8 cellular contexts compared by ENCODE assay signal in the genomic region with DNA sequence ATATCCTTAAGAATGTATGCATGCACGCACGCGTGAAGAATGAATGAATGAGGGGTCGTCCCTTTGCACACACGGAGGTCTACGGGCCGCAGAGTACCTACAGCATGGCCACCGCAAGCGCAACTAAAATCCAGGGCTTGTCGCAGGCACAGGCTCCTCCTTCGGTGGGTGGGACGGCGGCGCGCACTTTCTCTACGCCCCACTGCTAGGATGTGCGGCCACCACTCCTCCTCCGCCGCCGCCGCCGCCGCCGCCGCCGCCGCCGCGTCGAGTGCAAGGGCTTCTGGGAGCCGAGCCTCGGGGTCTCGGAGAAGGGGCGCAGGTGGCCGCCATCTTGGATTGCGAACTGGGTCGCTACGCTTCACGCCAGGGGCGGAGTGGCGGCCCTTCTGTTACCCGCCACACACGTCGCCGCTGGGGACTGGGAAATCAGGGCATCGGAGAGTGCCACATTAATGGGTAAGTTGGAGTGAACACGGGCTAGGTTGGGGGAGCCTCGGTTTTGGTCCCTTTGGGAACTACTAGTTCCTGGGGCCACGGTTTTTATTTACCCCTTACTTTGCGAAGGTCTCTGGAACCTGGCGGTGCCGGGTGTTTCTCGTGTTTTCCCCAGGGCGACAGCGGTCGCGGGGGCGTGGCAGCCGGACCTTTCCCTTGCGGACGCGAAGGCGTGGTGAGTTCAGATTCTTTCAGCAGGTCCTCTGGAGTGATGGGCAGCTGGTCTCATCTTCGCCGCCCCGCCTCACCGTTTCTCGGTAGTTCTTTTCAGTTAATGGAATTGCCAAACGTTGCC. TPM values are rescaled to one million over a fixed set of nuclear protein-coding genes. Genes with fewer than 3 reads are reported as not detected.
A peak's percentile ranks its signal among the peaks of the same experiment; 100 is the strongest.
DNase-seq lines count a peak whose midpoint lies in the region; ATAC-seq and TF ChIP-seq lines count a peak whose summit lies in the region.

A gene (plus strand): TSS at position 332 of the 793 bp plus-strand sequence. CDS start 124 bp downstream, at position 456.

- H3K4me1 Mint-ChIP-seq in activated B cell treated with CpG ODN at 0.5 μM for 24 hours: peaks cover 39% of the 10 kb centered on the region

- DNase-seq in AG09309 (ENCODE audit: low read depth) (no peak), NCI-H226 (peak; percentile 88), activated B cell treated with CpG ODN at 0.5 μM for 24 hours (peak; percentile 89), islet precursor cell (peak; percentile 97)
- DNase-seq in central memory CD4-positive, alpha-beta T cell: peak; percentile 89
- peak; percentile 87 for DNase-seq in stimulated activated CD4-positive, alpha-beta T cell treated with anti-CD3 and anti-CD28 coated beads, Interleukin-12 subunit alpha, Interleukin-12 subunit beta, amount 100 ng/mL, for 4 hours

- H3K27ac Mint-ChIP-seq in activated B cell treated with CpG ODN at 0.5 μM for 24 hours: peak within 1 kb of the TSS; percentile 99

- H3K36me3 Mint-ChIP-seq in activated B cell treated with CpG ODN at 0.5 μM for 24 hours (ENCODE audit: low read depth): peaks cover 25% of the 10 kb centered on the region

- H3K4me3 Mint-ChIP-seq in activated B cell treated with CpG ODN at 0.5 μM for 24 hours: peak within 1 kb of the TSS; percentile 99

- H3K4me3 ChIP-seq in AG09309 (ENCODE audit: control insufficient read depth, low read depth, low read length): peak within 1 kb of the TSS; percentile 94

- intact Hi-C loops in activated B cell treated with CpG ODN at 0.5 μM for 24 hours (cut with micrococcal nuclease): loop anchor here (1.0 to 5.0 kb wide), 10 partner anchors 9 to 994 kb away; a partner anchor contains a TSS

- TF ChIP-seq CTCF in AG09309 (IDR thresholded peaks at IDR 0.05; ENCODE audit: control insufficient read depth, insufficient read depth, low read depth, low read length, missing control alignments) (no peak), activated B cell treated with CpG ODN at 0.5 μM for 24 hours (IDR thresholded peaks at IDR 0.05) (no peak)

- CTCF ChIA-PET in activated B cell treated with CpG ODN at 0.5 μM for 24 hours (lab: Charles Lee): interaction anchor here (0.8 kb wide), 1 partner anchor 14 kb away, joined by 3 read pairs; no protein-coding TSS in a partner anchor

- POLR2A ChIA-PET in activated B cell treated with CpG ODN at 0.5 μM for 24 hours (lab: Charles Lee): interaction anchor here (0.6 to 2.6 kb wide), 5 partner anchors 13 to 658 kb away, joined by 3 to 28 read pairs (median 6); a partner anchor contains a TSS

- no peaks in the 10 kb centered on the region for H3K27me3 Mint-ChIP-seq in activated B cell treated with CpG ODN at 0.5 μM for 24 hours

- peaks cover 3% of the 10 kb centered on the region for H3K9me3 Mint-ChIP-seq in activated B cell treated with CpG ODN at 0.5 μM for 24 hours

- ATAC-seq in GM19023 (IDR thresholded peaks at IDR 0.05; ENCODE audit: unreplicated experiment): peak; percentile 94
- peak; percentile 98 for ATAC-seq in HG03196 (IDR thresholded peaks at IDR 0.05; ENCODE audit: unreplicated experiment)
- ATAC-seq in activated B cell treated with CpG ODN at 0.5 μM for 24 hours (ENCODE audit: low read depth): peak; percentile 92

RNA-seq across cellular contexts. Expression of the gene that starts here (rescaled TPM):
- total RNA-seq in activated B cell treated with CpG ODN at 0.5 μM for 24 hours: 25.0 and 29.9 TPM in 2 replicates
